In the genomic region with DNA sequence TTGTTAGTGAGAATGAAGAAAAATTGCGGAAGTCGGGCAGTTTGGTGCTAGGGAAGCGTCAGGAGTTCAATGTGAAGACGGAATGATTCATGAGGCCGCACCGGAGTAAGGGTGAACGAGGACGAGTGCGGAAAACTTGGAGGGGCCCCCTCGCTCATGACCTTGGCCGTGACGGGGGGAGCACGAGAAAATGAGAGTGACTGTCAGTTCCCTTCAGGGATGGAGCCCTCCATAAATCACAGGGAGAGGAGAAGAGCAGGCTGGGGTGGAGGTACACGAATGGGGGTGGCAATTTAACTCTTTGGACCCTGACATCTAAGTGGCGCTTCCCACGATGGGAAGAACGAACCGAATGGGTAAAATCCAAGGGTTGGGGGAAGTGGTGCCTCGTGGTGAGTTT, we compare ENCODE assay signal across 21 cellular contexts.
"Had no signal": no experiment of that assay in that cellular context is flagged by ENCODE, and none has a peak within 500 bp of the region (broad histone marks: within the 10 kb centered on the region; RNA-seq: fewer than 3 reads in every experiment).

No MANE protein-coding gene starts in this region.

- H3K27me3 Mint-ChIP-seq: memory B cell; stimulated activated memory B cell treated with anti-CD40 and anti-IgM and Interleukin-4, amounts not matched to agents 10 μg/mL and 1 μg/mL and 100 μg/mL, for 72 hours had no signal

- H3K36me3 ChIP-seq: colonic mucosa, heart right ventricle, left ventricle myocardium inferior, lower lobe of right lung, pancreas, right lobe of liver, spleen, tibial nerve had no signal

- DNase-seq: caudate nucleus; effector CD8-positive, alpha-beta T cell; heart right ventricle; hypothalamus; left ventricle myocardium inferior; lower lobe of right lung; naive thymus-derived CD4-positive, alpha-beta T cell; pancreas; right lobe of liver; spleen; stimulated activated CD4-positive, alpha-beta T cell treated with anti-CD3 and anti-CD28 coated beads, Interleukin-15, amount 100 ng/mL, for 24 hours; stimulated activated CD4-positive, alpha-beta T cell treated with anti-CD3 and anti-CD28 coated beads, Interleukin-1b, Interleukin-23, amount 100 ng/mL, for 48 hours; stimulated activated CD4-positive, alpha-beta T cell treated with anti-CD3 and anti-CD28 coated beads, Interleukin-4, amount 100 ng/mL, for 24 hours; testis had no signal

- H3K4me1 Mint-ChIP-seq: memory B cell; stimulated activated memory B cell treated with anti-CD40 and anti-IgM and Interleukin-4, amounts not matched to agents 10 μg/mL and 1 μg/mL and 100 μg/mL, for 72 hours had no signal

- H3K36me3 Mint-ChIP-seq: memory B cell; naive thymus-derived CD4-positive, alpha-beta T cell; stimulated activated memory B cell treated with anti-CD40 and anti-IgM and Interleukin-4, amounts not matched to agents 10 μg/mL and 1 μg/mL and 100 μg/mL, for 72 hours had no signal

- H3K4me1 ChIP-seq: colonic mucosa, heart right ventricle, left ventricle myocardium inferior, lower lobe of right lung, pancreas, right lobe of liver, spleen, testis, tibial nerve had no signal

- H3K27me3 ChIP-seq: colonic mucosa, pancreas, right lobe of liver, spleen, testis, tibial nerve had no signal

- H3K27ac Mint-ChIP-seq: memory B cell; naive thymus-derived CD4-positive, alpha-beta T cell; progenitor cell of endocrine pancreas; stimulated activated memory B cell treated with anti-CD40 and anti-IgM and Interleukin-4, amounts not matched to agents 10 μg/mL and 1 μg/mL and 100 μg/mL, for 72 hours; stimulated activated naive CD8-positive, alpha-beta T cell treated with anti-CD3 and anti-CD28 coated beads, Interleukin-15, Interleukin-2, amounts not matched to agents 100 ng/mL and 50 ng/mL, for 24 hours had no signal

- H3K4me3 Mint-ChIP-seq: memory B cell; naive thymus-derived CD4-positive, alpha-beta T cell; stimulated activated memory B cell treated with anti-CD40 and anti-IgM and Interleukin-4, amounts not matched to agents 10 μg/mL and 1 μg/mL and 100 μg/mL, for 72 hours; stimulated activated naive CD8-positive, alpha-beta T cell treated with anti-CD3 and anti-CD28 coated beads, Interleukin-15, Interleukin-2, amounts not matched to agents 100 ng/mL and 50 ng/mL, for 24 hours had no signal

- H3K27ac ChIP-seq: colonic mucosa, heart right ventricle, left ventricle myocardium inferior, lower lobe of right lung, pancreas, right lobe of liver, spleen, testis, tibial nerve had no signal

- ATAC-seq: esophagus mucosa; heart right ventricle; lower lobe of right lung; naive thymus-derived CD4-positive, alpha-beta T cell; pancreas; right lobe of liver; stimulated activated memory B cell treated with anti-CD40 and anti-IgM and Interleukin-4, amounts not matched to agents 10 μg/mL and 1 μg/mL and 100 μg/mL, for 72 hours had no signal

- H3K9me3 ChIP-seq: colonic mucosa, lower lobe of right lung, pancreas, right lobe of liver, testis had no signal

- H3K4me3 ChIP-seq: colonic mucosa, heart right ventricle, left ventricle myocardium inferior, lower lobe of right lung, pancreas, right lobe of liver, spleen, testis, tibial nerve had no signal
